Comparison of ENCODE assay signal across 1 cellular context in genomic region chr6:117601811-117602150, GRCh38.
TF ChIP-seq lines count a peak whose summit lies in the region.

No MANE protein-coding gene starts in this region.

TF ChIP-seq in A549, 52 proteins besides CTCF, POLR2A, EP300 and RAD21 (continued from another document):
- TF ChIP-seq REST (IDR thresholded peaks at IDR 0.05) (no peak), KDM5A (IDR thresholded peaks at IDR 0.05) (no peak), MAFK (IDR thresholded peaks at IDR 0.05; ENCODE audit: partially characterized antibody) (no peak), RFX5 (IDR thresholded peaks at IDR 0.05) (no peak), SMC3 (IDR thresholded peaks at IDR 0.05) (no peak), CHD4 (IDR thresholded peaks at IDR 0.05; ENCODE audit: borderline replicate concordance) (no peak), ELK1 (IDR thresholded peaks at IDR 0.05; ENCODE audit: low read depth, low read length) (no peak)
TF ChIP-seq in A549: peak in this region for 0.
